20 cellular contexts compared by ENCODE assay signal in genomic region chr15:98614681-98615080, GRCh38.
"Had no signal": no experiment of that assay in that cellular context is flagged by ENCODE, and none has a peak within 500 bp of the region (broad histone marks: within the 10 kb centered on the region; RNA-seq: fewer than 3 reads in every experiment).

No MANE protein-coding gene starts in this region.

- H3K36me3 Mint-ChIP-seq: activated naive CD8-positive, alpha-beta T cell treated with anti-CD3 and anti-CD28 coated beads for 36 hours; naive thymus-derived CD4-positive, alpha-beta T cell had no signal

- ATAC-seq: activated CD8-positive, alpha-beta T cell treated with anti-CD3 and anti-CD28 coated beads, Interleukin-2, amount 10 ng/mL, durations not matched to agents 7 days and 5 days; activated T-helper 17 cell treated with anti-CD3 and anti-CD28 coated beads, Interleukin-2, amount 50 U/mL, for 72 hours; gastroesophageal sphincter; left lobe of liver; lower lobe of right lung; naive thymus-derived CD4-positive, alpha-beta T cell; right cardiac atrium; stimulated activated naive CD8-positive, alpha-beta T cell treated with anti-CD3 and anti-CD28 coated beads, Interleukin-15, Interleukin-2, amounts not matched to agents 100 U/mL and 50 U/mL, for 24 hours had no signal

- H3K27ac Mint-ChIP-seq: activated CD4-positive, alpha-beta T cell treated with anti-CD3 and anti-CD28 coated beads, Interleukin-2, amount 10 ng/mL, durations not matched to agents 7 days and 5 days; activated CD8-positive, alpha-beta T cell treated with anti-CD3 and anti-CD28 coated beads, Interleukin-2, amount 10 ng/mL, durations not matched to agents 7 days and 5 days; activated naive CD8-positive, alpha-beta T cell treated with anti-CD3 and anti-CD28 coated beads for 36 hours; activated T-cell treated with anti-CD3 and anti-CD28 coated beads, Interleukin-2, amount 50 U/mL, for 24 hours; activated T-helper 17 cell treated with anti-CD3 and anti-CD28 coated beads, Interleukin-2, amount 50 U/mL, for 72 hours had no signal

- H3K4me3 ChIP-seq: esophagus muscularis mucosa, gastroesophageal sphincter, lower lobe of right lung had no signal

- H3K4me1 ChIP-seq: esophagus muscularis mucosa, gastroesophageal sphincter, lower lobe of right lung had no signal

- H3K9me3 Mint-ChIP-seq: activated CD4-positive, alpha-beta T cell treated with anti-CD3 and anti-CD28 coated beads, Interleukin-2, amount 10 ng/mL, durations not matched to agents 7 days and 5 days; activated naive CD8-positive, alpha-beta T cell treated with anti-CD3 and anti-CD28 coated beads for 36 hours; activated T-cell treated with anti-CD3 and anti-CD28 coated beads, Interleukin-2, amount 50 U/mL, for 24 hours; activated T-helper 17 cell treated with anti-CD3 and anti-CD28 coated beads, Interleukin-2, amount 50 U/mL, for 72 hours; naive thymus-derived CD4-positive, alpha-beta T cell; neural crest cell had no signal

- H3K36me3 ChIP-seq: esophagus muscularis mucosa, gastroesophageal sphincter, lower lobe of right lung, WERI-Rb-1 had no signal

- DNase-seq: activated CD4-positive, alpha-beta T cell treated with anti-CD3 and anti-CD28 coated beads, Interleukin-2, amount 10 ng/mL, durations not matched to agents 7 days and 5 days; activated CD4-positive, CD25-positive, alpha-beta regulatory T cell treated with anti-CD3 and anti-CD28 coated beads, Interleukin-2, amount 50 U/mL, for 72 hours; activated naive CD8-positive, alpha-beta T cell treated with anti-CD3 and anti-CD28 coated beads for 36 hours; activated T-cell treated with anti-CD3 and anti-CD28 coated beads, Interleukin-2, amount 50 U/mL, for 24 hours; amniotic stem cell; dermis blood vessel endothelial cell; effector CD8-positive, alpha-beta T cell; lower lobe of right lung; naive thymus-derived CD4-positive, alpha-beta T cell; right cardiac atrium; stimulated activated CD4-positive, alpha-beta T cell treated with anti-CD3 and anti-CD28 coated beads, Interleukin-4, amount 100 ng/mL, for 4 hours; stimulated activated naive CD8-positive, alpha-beta T cell treated with anti-CD3 and anti-CD28 coated beads, Interleukin-15, Interleukin-2, amounts not matched to agents 100 U/mL and 50 U/mL, for 24 hours; T-helper 1 cell; WERI-Rb-1 had no signal

- H3K27ac ChIP-seq: esophagus muscularis mucosa, gastroesophageal sphincter, lower lobe of right lung, WERI-Rb-1 had no signal

- H3K4me1 Mint-ChIP-seq: activated T-helper 17 cell treated with anti-CD3 and anti-CD28 coated beads, Interleukin-2, amount 50 U/mL, for 72 hours; neural crest cell had no signal

- H3K9me3 ChIP-seq: esophagus muscularis mucosa, gastroesophageal sphincter, lower lobe of right lung had no signal

- H3K4me3 Mint-ChIP-seq: activated CD4-positive, alpha-beta T cell treated with anti-CD3 and anti-CD28 coated beads, Interleukin-2, amount 10 ng/mL, durations not matched to agents 7 days and 5 days; activated CD8-positive, alpha-beta T cell treated with anti-CD3 and anti-CD28 coated beads, Interleukin-2, amount 10 ng/mL, durations not matched to agents 7 days and 5 days; activated naive CD8-positive, alpha-beta T cell treated with anti-CD3 and anti-CD28 coated beads for 36 hours; activated T-cell treated with anti-CD3 and anti-CD28 coated beads, Interleukin-2, amount 50 U/mL, for 24 hours; activated T-helper 17 cell treated with anti-CD3 and anti-CD28 coated beads, Interleukin-2, amount 50 U/mL, for 72 hours; naive thymus-derived CD4-positive, alpha-beta T cell; neural crest cell had no signal
